12 cellular contexts compared by ENCODE assay signal in genomic region chr6:12472601-12473038, GRCh38.
A peak's percentile ranks its signal among the peaks of the same experiment; 100 is the strongest.
DNase-seq lines count a peak whose midpoint lies in the region; ATAC-seq and TF ChIP-seq lines count a peak whose summit lies in the region.
"Had no signal": no experiment of that assay in that cellular context is flagged by ENCODE, and none has a peak within 500 bp of the region (broad histone marks: within the 10 kb centered on the region; RNA-seq: fewer than 3 reads in every experiment).

No MANE protein-coding gene starts in this region.

- H3K9ac ChIP-seq in smooth muscle cell (ENCODE audit: low read depth) = peak overlapping the region; percentile 56

- H3K4me1 ChIP-seq in smooth muscle cell (ENCODE audit: low read depth) = peaks cover 5% of the 10 kb centered on the region

- H4K20me1 ChIP-seq in smooth muscle cell (ENCODE audit: low read depth) = no peaks in the 10 kb centered on the region

- no peaks in the 10 kb centered on the region for H3F3A ChIP-seq in smooth muscle cell (ENCODE audit: low read depth)

- no peaks in the 10 kb centered on the region for H3K27me3 ChIP-seq in smooth muscle cell (ENCODE audit: low read depth)
- H3K27me3 ChIP-seq: cardiac muscle cell had no signal

- 49% methylated on average over 4 of the region's 4 CpGs for WGBS in smooth muscle cell (ENCODE audit: low lambda C conversion rate)

- no peak overlapping the region for H3K4me3 ChIP-seq in smooth muscle cell
- H3K4me3 ChIP-seq: cardiac muscle cell had no signal

- H3K36me3 ChIP-seq in smooth muscle cell (ENCODE audit: low read depth) = no peaks in the 10 kb centered on the region
- H3K36me3 ChIP-seq: cardiac muscle cell had no signal

- peak overlapping the region; percentile 32 for H2AFZ ChIP-seq in smooth muscle cell (ENCODE audit: low read depth)

- no peaks in the 10 kb centered on the region for H3K9me3 ChIP-seq in smooth muscle cell (replicated peaks; ENCODE audit: low read depth)

- peak; percentile 78 for ATAC-seq in Right ventricle myocardium superior (ENCODE audit: poor library complexity)
- no peak for ATAC-seq in HG03108 (IDR thresholded peaks at IDR 0.05; ENCODE audit: unreplicated experiment)

- intact Hi-C loops in Right ventricle myocardium superior (cut with DNase I) = no loop called here

- DNase-seq in H4 (ENCODE audit: low spot score) (peak; percentile 91), amniotic epithelial cell (ENCODE audit: low read depth) (peak; percentile 87), Right ventricle myocardium superior (peak; percentile 65), smooth muscle cell (lab: John Stamatoyannopoulos, UW; ENCODE audit: unreplicated experiment) (no peak), medulla oblongata (ENCODE audit: extremely low spot score) (no peak), iPS-NIHi11 (ENCODE audit: low spot score) (no peak), NCI-H774 (lab: John Stamatoyannopoulos, UW) (no peak)
- DNase-seq: DMS 273 treated with DMSO at 0.1 percent for 48 hours, NCI-H2171 treated with DMSO at 0.1 percent for 48 hours, SW 1271 had no signal

- H3K4me2 ChIP-seq in smooth muscle cell = no peak overlapping the region

- TF ChIP-seq CTCF in smooth muscle cell (IDR thresholded peaks at IDR 0.05; ENCODE audit: borderline replicate concordance, insufficient read depth, poor library complexity, severe bottlenecking) = no peak

- no peaks in the 10 kb centered on the region for H3K79me2 ChIP-seq in smooth muscle cell (ENCODE audit: low read depth)

- peak overlapping the region; percentile 85 for H3K27ac ChIP-seq in smooth muscle cell (ENCODE audit: low read depth)
- H3K27ac ChIP-seq: cardiac muscle cell had no signal

Comparison
In these comparisons a context has a peak if more than half of its experiments do, and no peak if none do; other contexts are left out.
1. DNase-seq: peak in H4 (single experiment), amniotic epithelial cell (single experiment) and Right ventricle myocardium superior (single experiment); none in smooth muscle cell (single experiment), medulla oblongata (single experiment), iPS-NIHi11 (single experiment) and NCI-H774 (single experiment).